In genomic region chr2:235061656-235062055, GRCh38 we compare ENCODE assay signal across 1 cellular context.
TF ChIP-seq lines count a peak whose summit lies in the region.

No MANE protein-coding gene starts in this region.

TF ChIP-seq in H1, 55 proteins besides CTCF, POLR2A, EP300 and RAD21 (continued from another document):
- TF ChIP-seq CHD7 (IDR thresholded peaks at IDR 0.05; ENCODE audit: insufficient replicate concordance, low read length) (no peak), TEAD4 (IDR thresholded peaks at IDR 0.05; ENCODE audit: low read depth, low read length) (no peak), CEBPB (IDR thresholded peaks at IDR 0.05; ENCODE audit: low read depth, low read length) (no peak), POU5F1 (IDR thresholded peaks at IDR 0.05; ENCODE audit: low read depth, low read length) (no peak), NANOG (IDR thresholded peaks at IDR 0.05; ENCODE audit: insufficient read depth, low read depth, low read length, poor library complexity, severe bottlenecking) (no peak), ZNF274 (IDR thresholded peaks at IDR 0.05; ENCODE audit: borderline replicate concordance, extremely low read depth, low read length) (no peak), CBX8 (IDR thresholded peaks at IDR 0.05; ENCODE audit: borderline replicate concordance, low read depth, low read length) (no peak), RBBP5 (IDR thresholded peaks at IDR 0.05; ENCODE audit: borderline replicate concordance, low read depth, low read length) (no peak), POLR2AphosphoS5 (IDR thresholded peaks at IDR 0.05; ENCODE audit: low read depth, low read length) (no peak), CHD1 (IDR thresholded peaks at IDR 0.05; ENCODE audit: low read depth, low read length) (no peak), SP4 (IDR thresholded peaks at IDR 0.05; ENCODE audit: low read length) (no peak), BRCA1 (IDR thresholded peaks at IDR 0.05; ENCODE audit: low read depth, low read length) (no peak), SIN3A (conservative IDR thresholded peaks at IDR 0.05 in 1 of 2, IDR thresholded peaks at IDR 0.05 in 1 of 2; ENCODE audit: low read depth in 1 of 2, low read length in 2 of 2) (no peak), TBP (IDR thresholded peaks at IDR 0.05; ENCODE audit: low read depth, low read length) (no peak), EGR1 (IDR thresholded peaks at IDR 0.05; ENCODE audit: borderline replicate concordance, low read depth, low read length) (no peak), SRF (IDR thresholded peaks at IDR 0.05; ENCODE audit: low read depth, low read length) (no peak), JUND (IDR thresholded peaks at IDR 0.05; ENCODE audit: low read length) (no peak), CBX5 (IDR thresholded peaks at IDR 0.05; ENCODE audit: low read depth, low read length) (no peak), USF2 (IDR thresholded peaks at IDR 0.05; ENCODE audit: low read length) (no peak)
